9 cellular contexts compared by ENCODE assay signal in the genomic region with DNA sequence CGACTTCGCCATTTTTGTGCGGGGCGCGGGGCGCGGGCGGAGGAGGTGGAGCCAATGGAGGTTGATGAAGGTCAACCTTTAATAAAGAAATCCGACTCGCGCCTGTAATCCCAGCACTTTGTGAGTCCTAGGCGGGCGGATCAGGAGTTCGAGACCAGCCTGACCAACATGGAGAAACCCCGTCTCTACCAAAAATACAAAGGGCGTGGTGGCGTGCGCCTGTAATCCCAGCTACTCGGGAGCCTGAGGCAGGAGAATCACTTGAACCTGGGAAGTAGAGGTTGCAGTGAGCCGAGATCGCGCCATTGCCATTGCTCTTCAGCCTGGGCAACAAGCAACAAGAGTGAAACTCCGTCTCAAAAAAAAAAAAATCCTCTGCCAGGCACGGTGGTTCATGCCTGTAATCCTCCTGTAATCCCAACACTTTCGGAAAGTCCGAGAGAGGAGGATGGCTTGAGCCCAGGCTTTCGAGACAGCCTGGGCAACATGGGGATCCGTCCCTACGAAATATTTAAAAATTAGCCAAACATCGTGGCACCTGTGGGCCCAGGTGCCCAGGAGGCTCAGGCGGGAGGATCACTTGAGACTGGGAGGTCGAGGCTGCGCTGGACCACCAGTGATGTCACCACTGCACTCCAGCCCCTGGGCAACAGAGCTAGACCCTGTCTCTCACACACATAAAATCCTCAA. TPM values are rescaled to one million over a fixed set of nuclear protein-coding genes. Genes with fewer than 3 reads are reported as not detected.
DNase-seq lines count a peak whose midpoint lies in the region; ATAC-seq and TF ChIP-seq lines count a peak whose summit lies in the region.
"Had no signal": no experiment of that assay in that cellular context is flagged by ENCODE, and none has a peak within 500 bp of the region (broad histone marks: within the 10 kb centered on the region; RNA-seq: fewer than 3 reads in every experiment).

No MANE protein-coding gene starts in this region.

- intact Hi-C loops in Caco-2 (cut with micrococcal nuclease; ENCODE audit: unreplicated experiment) (loop anchor here (2.0 kb wide), 1 partner anchor 36 kb away; no protein-coding TSS in a partner anchor), OCI-LY7 (cut with micrococcal nuclease; ENCODE audit: unreplicated experiment) (loop anchor here (1.0 to 5.0 kb wide), 4 partner anchors 30 to 77 kb away; partner anchors contain the start of genes ATRAID and SLC5A6)

- peak overlapping the region; percentile 36 for H3K27ac ChIP-seq in OCI-LY7 (ENCODE audit: low read depth, low read length, poor library complexity, severe bottlenecking)
- peak overlapping the region; percentile 50 for H3K27ac ChIP-seq in parathyroid adenoma

- CTCF ChIA-PET in Caco-2 (lab: Charles Lee): interaction anchor here (1.2 to 2.1 kb wide), 3 partner anchors 57 to 158 kb away, joined by 3 to 22 read pairs (median 4); partner anchors contain the start of genes ATRAID and SLC5A6
- CTCF ChIA-PET in OCI-LY7 (lab: Charles Lee; ENCODE audit: unreplicated experiment): no interaction called here

- in situ Hi-C loops in GM13977 (cut with MboI; ENCODE audit: low pct_unique_long_range_greater_than_20kb, low sequenced_read_pairs, unreplicated experiment): no loop called here

- ATAC-seq in HG03159 (IDR thresholded peaks at IDR 0.05; ENCODE audit: unreplicated experiment): no peak

- BruUV-seq in Caco-2 (replicated peaks; lab: Mats Ljungman, UMichigan): no TSS peak
- BruUV-seq in OCI-LY7 (replicated peaks; lab: Mats Ljungman, UMichigan): no TSS peak

- DNase-seq in Caco-2: no peak
- no peak for DNase-seq in OCI-LY7 (ENCODE audit: low spot score)
- no peak for DNase-seq in epithelial cell of esophagus (ENCODE audit: low read depth)
- no peak for DNase-seq in central memory CD4-positive, alpha-beta T cell
- no peak for DNase-seq in GM13977 (ENCODE audit: low spot score)
- DNase-seq in OCI-M2 (lab: John Stamatoyannopoulos, UW; ENCODE audit: unreplicated experiment): no peak

- H3K9me3 ChIP-seq in Caco-2 (no peaks in the 10 kb centered on the region), OCI-LY7 (ENCODE audit: low read length) (no peaks in the 10 kb centered on the region), parathyroid adenoma (ENCODE audit: control insufficient read depth, low read length) (no peaks in the 10 kb centered on the region)

- H3K27me3 Mint-ChIP-seq in Caco-2 (ENCODE audit: insufficient read depth, unreplicated experiment): no peaks in the 10 kb centered on the region

- peak overlapping the region; percentile 86 for H3K4me3 Mint-ChIP-seq in Caco-2 (ENCODE audit: unreplicated experiment)

- peak overlapping the region; percentile 61 for H3K4me2 ChIP-seq in OCI-LY7 (ENCODE audit: low read length)
- no peak overlapping the region for H3K4me2 ChIP-seq in parathyroid adenoma (ENCODE audit: low read length)

- peaks cover 5% of the 10 kb centered on the region; the same call in 1 of the 2 replicates for H4K20me1 ChIP-seq in OCI-LY7 (ENCODE audit: insufficient read depth, low read length)

- no peaks in the 10 kb centered on the region for H3K27me3 ChIP-seq in Caco-2 (replicated peaks; ENCODE audit: control insufficient read depth, insufficient read depth, low read length)
- no peaks in the 10 kb centered on the region for H3K27me3 ChIP-seq in parathyroid adenoma (ENCODE audit: control insufficient read depth, insufficient read depth, low read length)
- H3K27me3 ChIP-seq: cardiac muscle cell had no signal

- H3K79me2 ChIP-seq in OCI-LY7 (ENCODE audit: insufficient read depth, low read depth, low read length): peaks cover 20% of the 10 kb centered on the region
- peaks cover 7% of the 10 kb centered on the region for H3K79me2 ChIP-seq in parathyroid adenoma

- POLR2A ChIA-PET in Caco-2 (lab: Charles Lee) (interaction anchor here (0.7 to 1.6 kb wide), 3 partner anchors 12 to 56 kb away, joined by 4 to 8 read pairs (median 7); partner anchors contain the start of gene ABHD1), OCI-LY7 (lab: Charles Lee) (interaction anchor here (0.7 to 2.2 kb wide), 8 partner anchors 9 to 788 kb away, joined by 3 to 11 read pairs (median 4); no protein-coding TSS in a partner anchor)

- no peak overlapping the region for H3K9ac ChIP-seq in parathyroid adenoma

- no peaks in the 10 kb centered on the region for H3K9me2 ChIP-seq in OCI-LY7 (ENCODE audit: insufficient read depth, low read length)

- no peaks in the 10 kb centered on the region; the same call in 1 of the 2 replicates for H3K36me3 ChIP-seq in Caco-2 (ENCODE audit: control insufficient read depth, insufficient read depth, low read length)
- peaks cover 36% of the 10 kb centered on the region for H3K36me3 ChIP-seq in OCI-LY7 (ENCODE audit: insufficient read depth, low read length)
- no peaks in the 10 kb centered on the region for H3K36me3 ChIP-seq in parathyroid adenoma (ENCODE audit: control insufficient read depth, insufficient read depth, low read length)

- H3K4me1 ChIP-seq in Caco-2 (peaks cover 5% of the 10 kb centered on the region; the same call in 1 of the 2 replicates), OCI-LY7 (ENCODE audit: insufficient read depth, low read length, poor library complexity, severe bottlenecking) (peaks cover 20% of the 10 kb centered on the region), parathyroid adenoma (peaks cover 9% of the 10 kb centered on the region)

- H3K4me3 ChIP-seq in Caco-2 (ENCODE audit: low read depth, low read length): peak overlapping the region; percentile 64
- H3K4me3 ChIP-seq in OCI-LY7 (ENCODE audit: low read depth, low read length, poor library complexity, severe bottlenecking): peak overlapping the region; percentile 96
- H3K4me3 ChIP-seq in epithelial cell of esophagus (ENCODE audit: low read length): peak overlapping the region; percentile 20
- peak overlapping the region; percentile 97 for H3K4me3 ChIP-seq in parathyroid adenoma (ENCODE audit: low read depth, low read length)

- H2AFZ ChIP-seq in OCI-LY7 (ENCODE audit: low read length): peak overlapping the region; percentile 87; the same call in 1 of the 2 replicates
- H2AFZ ChIP-seq in parathyroid adenoma: peak overlapping the region; percentile 78

- H3K4me1 Mint-ChIP-seq in Caco-2 (ENCODE audit: low read depth, unreplicated experiment): peaks cover 6% of the 10 kb centered on the region

- H3K36me3 Mint-ChIP-seq in Caco-2 (ENCODE audit: insufficient read depth, unreplicated experiment): peaks cover 35% of the 10 kb centered on the region

- TF ChIP-seq CTCF in Caco-2 (IDR thresholded peaks at IDR 0.05; ENCODE audit: insufficient read depth in 1 of 2, low read depth in 1 of 2, low read length in 1 of 2, severe bottlenecking in 1 of 2, unreplicated experiment in 1 of 2) (no peak), OCI-LY7 (conservative IDR thresholded peaks at IDR 0.05; ENCODE audit: low read length) (no peak), epithelial cell of esophagus (IDR thresholded peaks at IDR 0.05; ENCODE audit: insufficient read depth, low read depth, low read length, missing control alignments) (no peak), parathyroid adenoma (IDR thresholded peaks at IDR 0.05) (no peak), GM13977 (IDR thresholded peaks at IDR 0.05; ENCODE audit: extremely low read depth, insufficient read depth, missing control alignments) (no peak)

- H3K27ac Mint-ChIP-seq in Caco-2 (ENCODE audit: unreplicated experiment): peak overlapping the region; percentile 93

- H3K9me3 Mint-ChIP-seq in Caco-2 (ENCODE audit: unreplicated experiment): no peaks in the 10 kb centered on the region

RNA-seq across cellular contexts. Expression of gene PREB, which starts 0.5 kb away (rescaled TPM):
- total RNA-seq in Caco-2 (2022): 62.5 and 65.3 TPM in 2 replicates
- total RNA-seq in OCI-LY7 (2014; rRNA removed; shearing (Covaris generic)): 113 and 116 TPM in 2 replicates
- 96.8 and 106 TPM in 2 replicates for total RNA-seq in OCI-LY7 (2022)

RNA-seq across cellular contexts. Expression of gene PRR30, which starts 4.3 kb away (rescaled TPM):
- not detected in 2 replicates for total RNA-seq in Caco-2 (2022)
- total RNA-seq in OCI-LY7 (2014; rRNA removed; shearing (Covaris generic)): not detected in 2 replicates
- total RNA-seq in OCI-LY7 (2022): not detected in 2 replicates
- total RNA-seq: cardiac muscle cell had no signal

RNA-seq across cellular contexts. Expression of gene ABHD1, which starts 11.3 kb away (rescaled TPM):
- 0.18 and 0.23 TPM in 2 replicates for total RNA-seq in Caco-2 (2022)
- not detected in 2 replicates for total RNA-seq in OCI-LY7 (2014; rRNA removed; shearing (Covaris generic))
- total RNA-seq in OCI-LY7 (2022): not detected in 2 replicates

RNA-seq across cellular contexts. Expression of gene TCF23, which starts 13.9 kb away (rescaled TPM):
- total RNA-seq in Caco-2 (2022) (not detected in 2 replicates), OCI-LY7 (2022) (0.25 TPM in 1 of 2 replicates, not detected in the other)
- not detected in 2 replicates for total RNA-seq in OCI-LY7 (2014; rRNA removed; shearing (Covaris generic))
- total RNA-seq: cardiac muscle cell had no signal

RNA-seq across cellular contexts. Expression of gene CGREF1, which starts 16.0 kb away (rescaled TPM):
- 4.4 and 5.0 TPM in 2 replicates for total RNA-seq in Caco-2 (2022)
- total RNA-seq in OCI-LY7 (2014; rRNA removed; shearing (Covaris generic)): not detected in 2 replicates
- total RNA-seq in OCI-LY7 (2022): not detected in 2 replicates

Comparison
In these comparisons a context has a peak if more than half of its experiments do, and no peak if none do; other contexts are left out.
1. H3K4me3 ChIP-seq: peak in every context shown above with its lines; median percentile 97 in parathyroid adenoma; 96 in OCI-LY7; 64 in Caco-2; 20 in epithelial cell of esophagus.